Comparison of ENCODE assay signal across 9 cellular contexts in genomic region chr10:62082270-62082669, GRCh38.
DNase-seq lines count a peak whose midpoint lies in the region; ATAC-seq and FAIRE-seq lines count a peak whose summit lies in the region.
"Had no signal": no experiment of that assay in that cellular context is flagged by ENCODE, and none has a peak within 500 bp of the region (broad histone marks: within the 10 kb centered on the region; RNA-seq: fewer than 3 reads in every experiment).

No MANE protein-coding gene starts in this region.

- H3K36me3 Mint-ChIP-seq in T-helper 17 cell (ENCODE audit: low read depth), result no peaks in the 10 kb centered on the region

- FAIRE-seq in GM19239 (lab: Jason Lieb, UNC) (peak; percentile 48), urothelium cell line (lab: Jason Lieb, UNC) (no peak)

- peak overlapping the region; percentile 17 for H3K4me3 ChIP-seq in right cardiac atrium (ENCODE audit: low read length)
- no peak overlapping the region for H3K4me3 ChIP-seq in skin epidermis

- peaks cover 22% of the 10 kb centered on the region for H3K4me1 Mint-ChIP-seq in T-helper 17 cell

- H3K27ac Mint-ChIP-seq in T-helper 17 cell, result peak overlapping the region; percentile 95

- H3K27ac ChIP-seq in right cardiac atrium (ENCODE audit: low read length) (peak overlapping the region; percentile 42), skin epidermis (peak overlapping the region in 20 of 21 experiments; percentile 16 to 88 (median 81))
- H3K27ac ChIP-seq: WERI-Rb-1 had no signal

- ATAC-seq in T-helper 17 cell (no peak), right cardiac atrium (no peak), GM18867 (IDR thresholded peaks at IDR 0.05; ENCODE audit: unreplicated experiment) (no peak), GM18502 (IDR thresholded peaks at IDR 0.05; ENCODE audit: poor library complexity, unreplicated experiment) (no peak)

- 51% methylated on average over 1 of the region's 1 CpG for WGBS in right cardiac atrium

- H3K9me3 ChIP-seq in T-helper 17 cell (ENCODE audit: control insufficient read depth, low read length, poor library complexity, severe bottlenecking) (no peaks in the 10 kb centered on the region), right cardiac atrium (ENCODE audit: control insufficient read depth, low read length) (no peaks in the 10 kb centered on the region)

- H3K4me1 ChIP-seq in right cardiac atrium (ENCODE audit: control insufficient read depth, insufficient read depth, low read length), result peaks cover 6% of the 10 kb centered on the region

- DNase-seq in GM19239 (ENCODE audit: insufficient read length, low spot score) (no peak), T-helper 17 cell (no peak), right cardiac atrium (no peak), ecto neural progenitor cell (ENCODE audit: low spot score) (no peak), urothelium cell line (ENCODE audit: low spot score) (no peak)
- DNase-seq: WERI-Rb-1 had no signal

- no peaks in the 10 kb centered on the region for H3K27me3 Mint-ChIP-seq in T-helper 17 cell

- intact Hi-C loops in right cardiac atrium (cut with DNase I), result loop anchor here in 1 of 4 donors (5.0 kb wide), 1 partner anchor 35 kb away; no protein-coding TSS in a partner anchor

- H3K27me3 ChIP-seq in right cardiac atrium (ENCODE audit: control insufficient read depth, insufficient read depth), result no peaks in the 10 kb centered on the region

- peak overlapping the region; percentile 84 for H3K4me3 Mint-ChIP-seq in T-helper 17 cell
